In the genomic region with DNA sequence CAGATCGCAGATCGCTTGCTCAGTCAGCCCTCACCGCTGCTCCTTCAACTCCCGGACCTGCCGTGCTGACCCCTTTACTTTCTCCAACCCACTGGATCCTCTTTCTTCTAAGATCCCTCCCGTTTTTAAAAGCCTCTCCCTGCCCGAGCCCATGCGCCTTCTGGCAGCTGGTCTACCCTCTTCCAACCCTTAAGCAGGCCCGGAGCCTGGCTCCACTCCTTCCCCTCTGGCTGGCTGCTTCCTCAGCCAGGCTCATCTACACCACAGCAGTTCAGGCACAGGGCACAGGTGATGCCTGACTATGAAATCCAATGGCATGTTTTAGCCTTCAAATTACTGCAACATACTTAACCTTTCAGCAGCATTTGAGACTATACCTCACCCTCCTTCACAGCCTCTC, we compare ENCODE assay signal across 30 cellular contexts.
"Had no signal": no experiment of that assay in that cellular context is flagged by ENCODE, and none has a peak within 500 bp of the region (broad histone marks: within the 10 kb centered on the region; RNA-seq: fewer than 3 reads in every experiment).

No MANE protein-coding gene starts in this region.

- H3K4me1 Mint-ChIP-seq: activated CD8-positive, alpha-beta memory T cell treated with anti-CD3 and anti-CD28 coated beads, Interleukin-2, amount 10 ng/mL, durations not matched to agents 7 days and 5 days; activated naive CD4-positive, alpha-beta T cell treated with anti-CD3 and anti-CD28 coated beads, Interleukin-2, amount 10 ng/mL, durations not matched to agents 7 days and 5 days; activated naive CD8-positive, alpha-beta T cell treated with anti-CD3 and anti-CD28 coated beads, Interleukin-2, amount 10 ng/mL, durations not matched to agents 7 days and 5 days had no signal

- ATAC-seq: activated CD4-positive, CD25-positive, alpha-beta regulatory T cell treated with anti-CD3 and anti-CD28 coated beads, Interleukin-2, amount 50 U/mL, for 24 hours; activated CD8-positive, alpha-beta memory T cell treated with anti-CD3 and anti-CD28 coated beads, Interleukin-2, amount 10 ng/mL, durations not matched to agents 7 days and 5 days; activated CD8-positive, alpha-beta T cell treated with anti-CD3 and anti-CD28 coated beads, Interleukin-2, amount 10 ng/mL, durations not matched to agents 7 days and 5 days; activated naive CD4-positive, alpha-beta T cell treated with anti-CD3 and anti-CD28 coated beads, Interleukin-2, amount 50 U/mL, for 72 hours; foreskin keratinocyte; gastrocnemius medialis; heart right ventricle had no signal

- H3K9me3 Mint-ChIP-seq: activated B cell treated with CpG ODN at 0.5 μM for 24 hours; activated naive CD4-positive, alpha-beta T cell treated with anti-CD3 and anti-CD28 coated beads, Interleukin-2, amount 10 ng/mL, durations not matched to agents 7 days and 5 days; activated naive CD4-positive, alpha-beta T cell treated with anti-CD3 and anti-CD28 coated beads, Interleukin-2, amount 50 U/mL, for 72 hours; activated naive CD8-positive, alpha-beta T cell treated with anti-CD3 and anti-CD28 coated beads, Interleukin-2, amount 10 ng/mL, durations not matched to agents 7 days and 5 days; brain had no signal

- H3K4me1 ChIP-seq: ascending aorta, breast epithelium, colonic mucosa, esophagus muscularis mucosa, foreskin keratinocyte, gastrocnemius medialis, heart right ventricle had no signal

- H3K27ac ChIP-seq: ascending aorta, breast epithelium, cardiac muscle cell, colonic mucosa, esophagus muscularis mucosa, foreskin keratinocyte, gastrocnemius medialis, heart right ventricle had no signal

- H3K9me3 ChIP-seq: ascending aorta, breast epithelium, colonic mucosa, esophagus muscularis mucosa, gastrocnemius medialis, heart right ventricle had no signal

- H3K4me3 ChIP-seq: ascending aorta, breast epithelium, cardiac muscle cell, colonic mucosa, esophagus muscularis mucosa, gastrocnemius medialis, heart right ventricle had no signal

- H3K36me3 ChIP-seq: ascending aorta, breast epithelium, cardiac muscle cell, colonic mucosa, esophagus muscularis mucosa, gastrocnemius medialis, heart right ventricle had no signal

- DNase-seq: activated B cell treated with CpG ODN at 0.5 μM for 24 hours; activated CD4-positive, alpha-beta T cell treated with anti-CD3 and anti-CD28 coated beads for 48 hours; activated CD4-positive, alpha-beta T cell treated with anti-CD3 and anti-CD28 coated beads, Interleukin-2, amount 50 U/mL, for 1 hour; activated CD4-positive, alpha-beta T cell treated with anti-CD3 and anti-CD28 coated beads, Interleukin-2, amount 50 U/mL, for 48 hours; activated CD8-positive, alpha-beta memory T cell treated with anti-CD3 and anti-CD28 coated beads, Interleukin-2, amount 10 ng/mL, durations not matched to agents 7 days and 5 days; activated CD8-positive, alpha-beta memory T cell treated with anti-CD3 and anti-CD28 coated beads, Interleukin-2, amount 50 U/mL, for 4 hours; activated CD8-positive, alpha-beta T cell treated with anti-CD3 and anti-CD28 coated beads, Interleukin-2, amount 10 ng/mL, durations not matched to agents 7 days and 5 days; activated gamma-delta T cell; activated naive CD4-positive, alpha-beta T cell; activated naive CD4-positive, alpha-beta T cell treated with anti-CD3 and anti-CD28 coated beads, Interleukin-2, amount 10 ng/mL, durations not matched to agents 7 days and 5 days; activated naive CD8-positive, alpha-beta T cell treated with anti-CD3 and anti-CD28 coated beads, Interleukin-2, amount 10 ng/mL, durations not matched to agents 7 days and 5 days; activated T-cell treated with anti-CD3 and anti-CD28 coated beads, Interleukin-2, amount 50 U/mL, for 1 hour; activated T-cell treated with anti-CD3 and anti-CD28 coated beads, Interleukin-2, amount 50 U/mL, for 48 hours; central memory CD4-positive, alpha-beta T cell; cerebellar nuclear complex; colonic mucosa; effector CD8-positive, alpha-beta T cell; erythroblast; foreskin keratinocyte; gastrocnemius medialis; glutamatergic neuron; heart right ventricle; T-helper 2 cell had no signal

- H3K27ac Mint-ChIP-seq: activated B cell treated with CpG ODN at 0.5 μM for 24 hours; activated CD8-positive, alpha-beta memory T cell treated with anti-CD3 and anti-CD28 coated beads, Interleukin-2, amount 10 ng/mL, durations not matched to agents 7 days and 5 days; activated CD8-positive, alpha-beta T cell treated with anti-CD3 and anti-CD28 coated beads, Interleukin-2, amount 10 ng/mL, durations not matched to agents 7 days and 5 days; activated naive CD4-positive, alpha-beta T cell treated with anti-CD3 and anti-CD28 coated beads, Interleukin-2, amount 10 ng/mL, durations not matched to agents 7 days and 5 days; activated naive CD4-positive, alpha-beta T cell treated with anti-CD3 and anti-CD28 coated beads, Interleukin-2, amount 50 U/mL, for 72 hours; activated naive CD8-positive, alpha-beta T cell treated with anti-CD3 and anti-CD28 coated beads, Interleukin-2, amount 10 ng/mL, durations not matched to agents 7 days and 5 days; brain had no signal

- H3K4me3 Mint-ChIP-seq: activated B cell treated with CpG ODN at 0.5 μM for 24 hours; activated CD8-positive, alpha-beta memory T cell treated with anti-CD3 and anti-CD28 coated beads, Interleukin-2, amount 10 ng/mL, durations not matched to agents 7 days and 5 days; activated CD8-positive, alpha-beta T cell treated with anti-CD3 and anti-CD28 coated beads, Interleukin-2, amount 10 ng/mL, durations not matched to agents 7 days and 5 days; activated naive CD4-positive, alpha-beta T cell treated with anti-CD3 and anti-CD28 coated beads, Interleukin-2, amount 10 ng/mL, durations not matched to agents 7 days and 5 days; activated naive CD8-positive, alpha-beta T cell treated with anti-CD3 and anti-CD28 coated beads, Interleukin-2, amount 10 ng/mL, durations not matched to agents 7 days and 5 days; brain had no signal

- H3K36me3 Mint-ChIP-seq: activated CD8-positive, alpha-beta memory T cell treated with anti-CD3 and anti-CD28 coated beads, Interleukin-2, amount 10 ng/mL, durations not matched to agents 7 days and 5 days; activated naive CD4-positive, alpha-beta T cell treated with anti-CD3 and anti-CD28 coated beads, Interleukin-2, amount 10 ng/mL, durations not matched to agents 7 days and 5 days; activated naive CD4-positive, alpha-beta T cell treated with anti-CD3 and anti-CD28 coated beads, Interleukin-2, amount 50 U/mL, for 72 hours; activated naive CD8-positive, alpha-beta T cell treated with anti-CD3 and anti-CD28 coated beads, Interleukin-2, amount 10 ng/mL, durations not matched to agents 7 days and 5 days; brain had no signal

- H3K27me3 ChIP-seq: ascending aorta, cardiac muscle cell, colonic mucosa, gastrocnemius medialis had no signal
